1 cellular context compared by ENCODE assay signal in genomic region chr6:100719883-100720682, GRCh38.
TF ChIP-seq lines count a peak whose summit lies in the region.

No MANE protein-coding gene starts in this region.

TF ChIP-seq in K562, 482 proteins besides CTCF, POLR2A, EP300 and RAD21 (continued from another document):
- TF ChIP-seq CHAMP1 (IDR thresholded peaks at IDR 0.05) (no peak), TEAD2 (tag; IDR thresholded peaks at IDR 0.05) (no peak), RBM25 (IDR thresholded peaks at IDR 0.05; ENCODE audit: low read depth, low read length, severe bottlenecking) (no peak), RBFOX2 (IDR thresholded peaks at IDR 0.05; ENCODE audit: low read depth, low read length) (no peak)
